Comparison of ENCODE assay signal across 1 cellular context in genomic region chr20:3869839-3870634, GRCh38.
TF ChIP-seq lines count a peak whose summit lies in the region.

No MANE protein-coding gene starts in this region.

TF ChIP-seq in WTC11, 78 proteins besides CTCF, POLR2A, EP300 and RAD21 (continued from another document):
- TF ChIP-seq, protein P1, sequence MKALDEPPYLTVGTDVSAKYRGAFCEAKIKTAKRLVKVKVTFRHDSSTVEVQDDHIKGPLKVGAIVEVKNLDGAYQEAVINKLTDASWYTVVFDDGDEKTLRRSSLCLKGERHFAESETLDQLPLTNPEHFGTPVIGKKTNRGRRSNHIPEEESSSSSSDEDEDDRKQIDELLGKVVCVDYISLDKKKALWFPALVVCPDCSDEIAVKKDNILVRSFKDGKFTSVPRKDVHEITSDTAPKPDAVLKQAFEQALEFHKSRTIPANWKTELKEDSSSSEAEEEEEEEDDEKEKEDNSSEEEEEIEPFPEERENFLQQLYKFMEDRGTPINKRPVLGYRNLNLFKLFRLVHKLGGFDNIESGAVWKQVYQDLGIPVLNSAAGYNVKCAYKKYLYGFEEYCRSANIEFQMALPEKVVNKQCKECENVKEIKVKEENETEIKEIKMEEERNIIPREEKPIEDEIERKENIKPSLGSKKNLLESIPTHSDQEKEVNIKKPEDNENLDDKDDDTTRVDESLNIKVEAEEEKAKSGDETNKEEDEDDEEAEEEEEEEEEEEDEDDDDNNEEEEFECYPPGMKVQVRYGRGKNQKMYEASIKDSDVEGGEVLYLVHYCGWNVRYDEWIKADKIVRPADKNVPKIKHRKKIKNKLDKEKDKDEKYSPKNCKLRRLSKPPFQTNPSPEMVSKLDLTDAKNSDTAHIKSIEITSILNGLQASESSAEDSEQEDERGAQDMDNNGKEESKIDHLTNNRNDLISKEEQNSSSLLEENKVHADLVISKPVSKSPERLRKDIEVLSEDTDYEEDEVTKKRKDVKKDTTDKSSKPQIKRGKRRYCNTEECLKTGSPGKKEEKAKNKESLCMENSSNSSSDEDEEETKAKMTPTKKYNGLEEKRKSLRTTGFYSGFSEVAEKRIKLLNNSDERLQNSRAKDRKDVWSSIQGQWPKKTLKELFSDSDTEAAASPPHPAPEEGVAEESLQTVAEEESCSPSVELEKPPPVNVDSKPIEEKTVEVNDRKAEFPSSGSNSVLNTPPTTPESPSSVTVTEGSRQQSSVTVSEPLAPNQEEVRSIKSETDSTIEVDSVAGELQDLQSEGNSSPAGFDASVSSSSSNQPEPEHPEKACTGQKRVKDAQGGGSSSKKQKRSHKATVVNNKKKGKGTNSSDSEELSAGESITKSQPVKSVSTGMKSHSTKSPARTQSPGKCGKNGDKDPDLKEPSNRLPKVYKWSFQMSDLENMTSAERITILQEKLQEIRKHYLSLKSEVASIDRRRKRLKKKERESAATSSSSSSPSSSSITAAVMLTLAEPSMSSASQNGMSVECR (CRISPR knock-in tag; IDR thresholded peaks at IDR 0.05; ENCODE audit: borderline replicate concordance): no peak
